In the genomic region with DNA sequence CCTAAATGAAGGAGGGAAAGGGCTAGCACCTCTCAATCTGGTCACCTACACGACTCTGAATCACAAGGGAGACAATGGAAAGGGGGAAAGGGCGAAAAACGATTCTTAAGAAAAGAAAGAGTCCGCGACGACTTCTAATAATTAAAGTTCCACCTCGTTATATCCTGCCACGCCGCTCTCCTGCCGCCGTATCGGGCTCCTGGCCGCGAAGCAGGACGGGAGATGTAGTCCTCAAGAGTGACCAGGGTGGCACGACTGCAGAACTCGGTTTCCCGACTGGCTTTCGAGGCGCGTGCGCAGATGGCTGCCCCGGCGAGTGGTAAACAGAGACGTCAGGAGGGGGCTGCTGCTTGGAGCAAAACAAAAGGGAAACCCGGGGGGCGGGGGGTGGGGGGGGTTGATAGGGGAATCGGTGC, we compare ENCODE assay signal across 9 cellular contexts. TPM values are rescaled to one million over a fixed set of nuclear protein-coding genes. Genes with fewer than 3 reads are reported as not detected.
DNase-seq lines count a peak whose midpoint lies in the region; ATAC-seq, FAIRE-seq and TF ChIP-seq lines count a peak whose summit lies in the region.
"Had no signal": no experiment of that assay in that cellular context is flagged by ENCODE, and none has a peak within 500 bp of the region (broad histone marks: within the 10 kb centered on the region; RNA-seq: fewer than 3 reads in every experiment).

A gene with protein sequence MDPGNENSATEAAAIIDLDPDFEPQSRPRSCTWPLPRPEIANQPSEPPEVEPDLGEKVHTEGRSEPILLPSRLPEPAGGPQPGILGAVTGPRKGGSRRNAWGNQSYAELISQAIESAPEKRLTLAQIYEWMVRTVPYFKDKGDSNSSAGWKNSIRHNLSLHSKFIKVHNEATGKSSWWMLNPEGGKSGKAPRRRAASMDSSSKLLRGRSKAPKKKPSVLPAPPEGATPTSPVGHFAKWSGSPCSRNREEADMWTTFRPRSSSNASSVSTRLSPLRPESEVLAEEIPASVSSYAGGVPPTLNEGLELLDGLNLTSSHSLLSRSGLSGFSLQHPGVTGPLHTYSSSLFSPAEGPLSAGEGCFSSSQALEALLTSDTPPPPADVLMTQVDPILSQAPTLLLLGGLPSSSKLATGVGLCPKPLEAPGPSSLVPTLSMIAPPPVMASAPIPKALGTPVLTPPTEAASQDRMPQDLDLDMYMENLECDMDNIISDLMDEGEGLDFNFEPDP (plus strand): TSS at position 297 of the 416 bp plus-strand sequence. CDS start 678 bp downstream, outside the sequence.

- peaks cover 27% of the 10 kb centered on the region for H3K4me1 Mint-ChIP-seq in activated CD4-positive, alpha-beta T cell treated with anti-CD3 and anti-CD28 coated beads, Interleukin-2, amount 10 ng/mL, durations not matched to agents 24 days and 14 days

- no peaks in the 10 kb centered on the region for H3K36me3 Mint-ChIP-seq in activated CD4-positive, alpha-beta T cell treated with anti-CD3 and anti-CD28 coated beads, Interleukin-2, amount 10 ng/mL, durations not matched to agents 24 days and 14 days (ENCODE audit: low read depth)

- BruUV-seq in HepG2 (replicated peaks; lab: Mats Ljungman, UMichigan), result no TSS peak

- TF ChIP-seq RAD21 in HepG2 (CRISPR knock-in tag; IDR thresholded peaks at IDR 0.05), result no peak

- no peaks in the 10 kb centered on the region for H3K79me2 ChIP-seq in HepG2 (ENCODE audit: insufficient read depth, low read length)

- DNase-seq in Ammon's horn (ENCODE audit: low spot score), result peak; percentile 95
- DNase-seq in GM19239 (ENCODE audit: insufficient read length, low spot score), result peak; percentile 56
- peak; percentile 65 to 88 for DNase-seq in NCI-H526 (lab: John Stamatoyannopoulos, UW)
- peak; percentile 96 for DNase-seq in activated CD4-positive, alpha-beta T cell treated with anti-CD3 and anti-CD28 coated beads, Interleukin-2, amount 10 ng/mL, durations not matched to agents 24 days and 14 days
- DNase-seq in coronary artery (ENCODE audit: low spot score), result peak; percentile 91
- DNase-seq in HepG2 (ENCODE audit: low spot score), result peak; percentile 75
- peak; percentile 70 to 75 for DNase-seq in stimulated activated CD4-positive, alpha-beta T cell treated with anti-CD3 and anti-CD28 coated beads, Interleukin-2, amount 100 ng/mL, for 48 hours

- TF ChIP-seq EP300 in HepG2 (IDR thresholded peaks at IDR 0.05; ENCODE audit: low read depth in 2 of 2, low read length in 2 of 2) (no peak), HepG2 (CRISPR knock-in tag; IDR thresholded peaks at IDR 0.05; ENCODE audit: borderline replicate concordance) (no peak)

- CTCF ChIA-PET in HepG2 (lab: Yijun Ruan, JAX; ENCODE audit: low intra/inter-chr PET ratio, low total read pairs), result no interaction called here

- no peaks in the 10 kb centered on the region for H4K20me1 ChIP-seq in HepG2 (ENCODE audit: insufficient read depth, low read length)

- H3K4me3 ChIP-seq in coronary artery (peak within 1 kb of the TSS; percentile 80), HepG2 (replicated peaks in 1 of 3; ENCODE audit: insufficient read depth in 1 of 3, low read depth in 2 of 3, low read length in 3 of 3) (peak within 1 kb of the TSS; percentile 66 to 75 (median 73))

- H3K9ac ChIP-seq in HepG2 (ENCODE audit: insufficient read depth, low read depth, low read length), result peak within 1 kb of the TSS; percentile 66

- peak within 1 kb of the TSS; percentile 96 for H3K27ac Mint-ChIP-seq in activated CD4-positive, alpha-beta T cell treated with anti-CD3 and anti-CD28 coated beads, Interleukin-2, amount 10 ng/mL, durations not matched to agents 24 days and 14 days

- H3K4me2 ChIP-seq in HepG2 (ENCODE audit: low read depth, low read length), result peak within 1 kb of the TSS; percentile 83

- H3K27me3 Mint-ChIP-seq in activated CD4-positive, alpha-beta T cell treated with anti-CD3 and anti-CD28 coated beads, Interleukin-2, amount 10 ng/mL, durations not matched to agents 24 days and 14 days, result no peaks in the 10 kb centered on the region

- in situ Hi-C loops in HepG2 (cut with HindIII; ENCODE audit: extremely low pct_ligation_motif_present, low pct_unique_long_range_greater_than_20kb), result no loop called here

- POLR2A ChIA-PET in HepG2 (lab: Yijun Ruan, JAX), result interaction anchor here (1.4 kb wide), 1 partner anchor 23 kb away, joined by 6 read pairs; a partner anchor contains a TSS

- 2% methylated on average over 19 of the region's 28 CpGs for WGBS in HepG2 (ENCODE audit: low lambda C conversion rate)

- intact Hi-C loops in activated CD4-positive, alpha-beta T cell treated with anti-CD3 and anti-CD28 coated beads, Interleukin-2, amount 10 ng/mL, durations not matched to agents 24 days and 14 days (cut with micrococcal nuclease), result loop anchor here (1.0 kb wide), 2 partner anchors 27 to 271 kb away; a partner anchor contains a TSS
- intact Hi-C loops in HepG2 (cut with micrococcal nuclease; ENCODE audit: unreplicated experiment), result loop anchor here (5.0 kb wide), 1 partner anchor 87 kb away; no protein-coding TSS in a partner anchor

- TF ChIP-seq CTCF in coronary artery (IDR thresholded peaks at IDR 0.05) (no peak), HepG2 (CRISPR knock-in tag; IDR thresholded peaks at IDR 0.05) (no peak)

- ATAC-seq in HG03460 (IDR thresholded peaks at IDR 0.05; ENCODE audit: unreplicated experiment) (peak; percentile 91), HepG2 (peak; percentile 93)

- H3K27me3 ChIP-seq in HepG2 (ENCODE audit: control insufficient read depth in 1 of 2, insufficient read depth in 2 of 2, low read length in 2 of 2), result no peaks in the 10 kb centered on the region; a peak in 1 of 5 replicates

- H3K9me3 Mint-ChIP-seq in activated CD4-positive, alpha-beta T cell treated with anti-CD3 and anti-CD28 coated beads, Interleukin-2, amount 10 ng/mL, durations not matched to agents 24 days and 14 days, result no peaks in the 10 kb centered on the region

- H3K36me3 ChIP-seq in HepG2 (replicated peaks in 1 of 2; ENCODE audit: control insufficient read depth in 1 of 2, insufficient read depth in 2 of 2, low read length in 2 of 2), result no peaks in the 10 kb centered on the region

- peak within 1 kb of the TSS; percentile 78 for H2AFZ ChIP-seq in HepG2 (ENCODE audit: low read length)

- no peaks in the 10 kb centered on the region for H3K9me3 ChIP-seq in HepG2 (ENCODE audit: low read length)

- peak in 1 of 2 experiments; percentile 56; a peak in 2 of 4 replicates for TF ChIP-seq POLR2A in HepG2 (IDR thresholded peaks at IDR 0.05; ENCODE audit: insufficient read depth in 1 of 2, low read depth in 2 of 2, low read length in 2 of 2)

- peaks cover 29% of the 10 kb centered on the region for H3K4me1 ChIP-seq in HepG2 (ENCODE audit: insufficient read depth, low read length)

- FAIRE-seq in GM19239 (lab: Jason Lieb, UNC) (peak; percentile 89), HepG2 (lab: Jason Lieb, UNC) (peak; percentile 80)
- FAIRE-seq: TTC549 had no signal

- H3K4me3 Mint-ChIP-seq in activated CD4-positive, alpha-beta T cell treated with anti-CD3 and anti-CD28 coated beads, Interleukin-2, amount 10 ng/mL, durations not matched to agents 24 days and 14 days, result peak within 1 kb of the TSS; percentile 89

- H3K27ac ChIP-seq in coronary artery, result peak within 1 kb of the TSS; percentile 41 to 83
- H3K27ac ChIP-seq in HepG2 (ENCODE audit: extremely low read length, insufficient read depth, low read length), result peak within 1 kb of the TSS; percentile 45

TF ChIP-seq in HepG2, 621 proteins besides CTCF, POLR2A, EP300 and RAD21 (continues in another document):
- no peak for TF ChIP-seq FOXA1 (IDR thresholded peaks at IDR 0.05)
- TF ChIP-seq FOXA1 (CRISPR knock-in tag; IDR thresholded peaks at IDR 0.05), result 0 out of 2 replicates have a peak, but pooled peaks have one; percentile 35
- TF ChIP-seq, protein P1, sequence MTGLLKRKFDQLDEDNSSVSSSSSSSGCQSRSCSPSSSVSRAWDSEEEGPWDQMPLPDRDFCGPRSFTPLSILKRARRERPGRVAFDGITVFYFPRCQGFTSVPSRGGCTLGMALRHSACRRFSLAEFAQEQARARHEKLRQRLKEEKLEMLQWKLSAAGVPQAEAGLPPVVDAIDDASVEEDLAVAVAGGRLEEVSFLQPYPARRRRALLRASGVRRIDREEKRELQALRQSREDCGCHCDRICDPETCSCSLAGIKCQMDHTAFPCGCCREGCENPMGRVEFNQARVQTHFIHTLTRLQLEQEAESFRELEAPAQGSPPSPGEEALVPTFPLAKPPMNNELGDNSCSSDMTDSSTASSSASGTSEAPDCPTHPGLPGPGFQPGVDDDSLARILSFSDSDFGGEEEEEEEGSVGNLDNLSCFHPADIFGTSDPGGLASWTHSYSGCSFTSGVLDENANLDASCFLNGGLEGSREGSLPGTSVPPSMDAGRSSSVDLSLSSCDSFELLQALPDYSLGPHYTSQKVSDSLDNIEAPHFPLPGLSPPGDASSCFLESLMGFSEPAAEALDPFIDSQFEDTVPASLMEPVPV (CRISPR knock-in tag; IDR thresholded peaks at IDR 0.05), result no peak
- peak; percentile 34; the same call in 1 of the 3 replicates for TF ChIP-seq MXI1 (IDR thresholded peaks at IDR 0.05; ENCODE audit: borderline replicate concordance, low read depth, low read length)

RNA-seq across cellular contexts. Expression of the gene that starts here (rescaled TPM):
- total RNA-seq in activated CD4-positive, alpha-beta T cell treated with anti-CD3 and anti-CD28 coated beads, Interleukin-2, amount 10 ng/mL, durations not matched to agents 24 days and 14 days, result 9.4 and 9.8 TPM in 2 replicates
- 4.6 and 5.7 TPM in 2 replicates for total RNA-seq in HepG2 (2016; rRNA removed; fragmentation: Illumina TruSeq; extraction: Trizol)
- total RNA-seq in HepG2 (2016; cell fraction: cytosol; rRNA removed; fragmentation: Illumina TruSeq; extraction: Trizol; ENCODE audit: low read depth), result 0.30 and 1.5 TPM in 2 replicates
- 4.6 and 5.7 TPM in 2 replicates for total RNA-seq in HepG2 (2016; cell fraction: insoluble cytoplasmic fraction; rRNA removed; fragmentation: Illumina TruSeq; extraction: Trizol)
- 3.1 TPM in 2 replicates for total RNA-seq in HepG2 (2016; cell fraction: membrane; rRNA removed; fragmentation: Illumina TruSeq; extraction: Trizol)
- total RNA-seq in HepG2 (2016; cell fraction: nucleus; rRNA removed; fragmentation: Illumina TruSeq; extraction: Trizol), result 2.4 and 2.8 TPM in 2 replicates
- polyA plus RNA-seq in HepG2 (2011; rRNA removed), result 5.1 and 9.3 TPM in 2 replicates
- 6.1 and 8.2 TPM in 2 replicates for polyA plus RNA-seq in HepG2 (2011; cell fraction: cytosol; rRNA removed)
- polyA plus RNA-seq in HepG2 (2011; cell fraction: nucleus; rRNA removed), result 14.5 and 16.7 TPM in 2 replicates
- polyA plus RNA-seq in HepG2 (2012), result 13.5 and 14.3 TPM in 2 replicates
- polyA plus RNA-seq in HepG2 (2016; cell fraction: cytosol; fragmentation: Illumina TruSeq; extraction: Trizol; ENCODE audit: low read depth), result 0.55 and 0.83 TPM in 2 replicates
- 5.2 and 5.4 TPM in 2 replicates for polyA plus RNA-seq in HepG2 (2016; cell fraction: insoluble cytoplasmic fraction; fragmentation: Illumina TruSeq; extraction: Trizol; ENCODE audit: low read depth)
- polyA plus RNA-seq in HepG2 (2016; cell fraction: membrane; fragmentation: Illumina TruSeq; extraction: Trizol; ENCODE audit: low read depth), result 2.1 and 2.8 TPM in 2 replicates
- polyA plus RNA-seq in HepG2 (2016; cell fraction: nucleus; fragmentation: Illumina TruSeq; extraction: Trizol; ENCODE audit: insufficient read depth, low read depth), result 6.1 and 6.7 TPM in 2 replicates
- 12.4 and 27.0 TPM in 2 replicates for polyA minus RNA-seq in HepG2 (2011; rRNA and poly(A)+ RNA removed; ENCODE audit: low replicate concordance)
- polyA minus RNA-seq in HepG2 (2011; cell fraction: cytosol; rRNA and poly(A)+ RNA removed), result 5.9 and 7.5 TPM in 2 replicates
- polyA minus RNA-seq in HepG2 (2011; cell fraction: nucleus; rRNA and poly(A)+ RNA removed), result 0.77 and 1.6 TPM in 2 replicates

Comparison
In these comparisons a context has a peak if more than half of its experiments do, and no peak if none do; other contexts are left out.
1. Peak in every context shown above with its lines: DNase-seq, ATAC-seq, H3K4me3 ChIP-seq and H3K27ac ChIP-seq.